ENCODE assay signal across 10 cellular contexts in genomic region chr10:75042292-75042974, GRCh38.
DNase-seq lines count a peak whose midpoint lies in the region; ATAC-seq and TF ChIP-seq lines count a peak whose summit lies in the region.
"Had no signal": no experiment of that assay in that cellular context is flagged by ENCODE, and none has a peak within 500 bp of the region (broad histone marks: within the 10 kb centered on the region; RNA-seq: fewer than 3 reads in every experiment).

No MANE protein-coding gene starts in this region.

- H3K9me3 Mint-ChIP-seq in T-helper 2 cell treated with Interferon-gamma antibody and Interleukin-4, amounts not matched to agents 5 μg/mL and 100 μg/mL, for 36 hours: no peaks in the 10 kb centered on the region
- H3K9me3 Mint-ChIP-seq: stimulated activated naive B cell treated with anti-CD40 and anti-IgM and Interleukin-4, amounts not matched to agents 10 μg/mL and 1 μg/mL and 100 μg/mL, for 72 hours had no signal

- no peak for TF ChIP-seq CTCF in fibroblast of the aortic adventitia (IDR thresholded peaks at IDR 0.05; ENCODE audit: insufficient read depth, low read length)

- no peak overlapping the region for H3K4me3 Mint-ChIP-seq in T-helper 2 cell treated with Interferon-gamma antibody and Interleukin-4, amounts not matched to agents 5 μg/mL and 100 μg/mL, for 36 hours

- peaks cover 28% of the 10 kb centered on the region for H3K4me1 Mint-ChIP-seq in T-helper 2 cell treated with Interferon-gamma antibody and Interleukin-4, amounts not matched to agents 5 μg/mL and 100 μg/mL, for 36 hours (ENCODE audit: low read depth)

- peak overlapping the region; percentile 53 for H3K27ac Mint-ChIP-seq in T-helper 2 cell treated with Interferon-gamma antibody and Interleukin-4, amounts not matched to agents 5 μg/mL and 100 μg/mL, for 36 hours
- H3K27ac Mint-ChIP-seq: stimulated activated naive B cell treated with anti-CD40 and anti-IgM and Interleukin-4, amounts not matched to agents 10 μg/mL and 1 μg/mL and 100 μg/mL, for 72 hours had no signal

- peak; percentile 43 for DNase-seq in activated effector memory CD4-positive, alpha-beta T cell treated with anti-CD3 and anti-CD28 coated beads, Interleukin-2, amount 50 U/mL, for 16 hours
- DNase-seq in activated effector memory CD4-positive, alpha-beta T cell treated with Interleukin-2 at 50 U/mL for 16 hours: no peak
- no peak for DNase-seq in T-helper 2 cell treated with Interferon-gamma antibody and Interleukin-4, amounts not matched to agents 5 μg/mL and 100 μg/mL, for 36 hours (ENCODE audit: low spot score)
- DNase-seq in fibroblast of the aortic adventitia (ENCODE audit: low read depth) (peak; percentile 80), stromal cell of bone marrow (ENCODE audit: low read depth) (peak; percentile 36), superior temporal gyrus (ENCODE audit: extremely low spot score) (no peak), HuH-7 (ENCODE audit: low spot score) (no peak)
- DNase-seq: stimulated activated naive B cell treated with anti-CD40 and anti-IgM and Interleukin-4, amounts not matched to agents 10 μg/mL and 1 μg/mL and 100 μg/mL, for 72 hours had no signal

- H3K27me3 Mint-ChIP-seq in T-helper 2 cell treated with Interferon-gamma antibody and Interleukin-4, amounts not matched to agents 5 μg/mL and 100 μg/mL, for 36 hours (ENCODE audit: low read depth): no peaks in the 10 kb centered on the region

- no peak overlapping the region for H3K4me3 ChIP-seq in fibroblast of the aortic adventitia (ENCODE audit: low read depth, low read length)
- H3K4me3 ChIP-seq: breast epithelium had no signal

- no peaks in the 10 kb centered on the region for H3K36me3 Mint-ChIP-seq in T-helper 2 cell treated with Interferon-gamma antibody and Interleukin-4, amounts not matched to agents 5 μg/mL and 100 μg/mL, for 36 hours (ENCODE audit: low read depth)

- no peak for ATAC-seq in HG03442 (IDR thresholded peaks at IDR 0.05; ENCODE audit: unreplicated experiment)

Comparison
In these comparisons a context has a peak if more than half of its experiments do, and no peak if none do; other contexts are left out.
1. DNase-seq: peak in activated effector memory CD4-positive, alpha-beta T cell treated with anti-CD3 and anti-CD28 coated beads, Interleukin-2, amount 50 U/mL, for 16 hours (single experiment), fibroblast of the aortic adventitia (single experiment) and stromal cell of bone marrow (single experiment); none in activated effector memory CD4-positive, alpha-beta T cell treated with Interleukin-2 at 50 U/mL for 16 hours (single experiment), T-helper 2 cell treated with Interferon-gamma antibody and Interleukin-4, amounts not matched to agents 5 μg/mL and 100 μg/mL, for 36 hours (single experiment), superior temporal gyrus (single experiment) and HuH-7 (single experiment).